In the genomic region with DNA sequence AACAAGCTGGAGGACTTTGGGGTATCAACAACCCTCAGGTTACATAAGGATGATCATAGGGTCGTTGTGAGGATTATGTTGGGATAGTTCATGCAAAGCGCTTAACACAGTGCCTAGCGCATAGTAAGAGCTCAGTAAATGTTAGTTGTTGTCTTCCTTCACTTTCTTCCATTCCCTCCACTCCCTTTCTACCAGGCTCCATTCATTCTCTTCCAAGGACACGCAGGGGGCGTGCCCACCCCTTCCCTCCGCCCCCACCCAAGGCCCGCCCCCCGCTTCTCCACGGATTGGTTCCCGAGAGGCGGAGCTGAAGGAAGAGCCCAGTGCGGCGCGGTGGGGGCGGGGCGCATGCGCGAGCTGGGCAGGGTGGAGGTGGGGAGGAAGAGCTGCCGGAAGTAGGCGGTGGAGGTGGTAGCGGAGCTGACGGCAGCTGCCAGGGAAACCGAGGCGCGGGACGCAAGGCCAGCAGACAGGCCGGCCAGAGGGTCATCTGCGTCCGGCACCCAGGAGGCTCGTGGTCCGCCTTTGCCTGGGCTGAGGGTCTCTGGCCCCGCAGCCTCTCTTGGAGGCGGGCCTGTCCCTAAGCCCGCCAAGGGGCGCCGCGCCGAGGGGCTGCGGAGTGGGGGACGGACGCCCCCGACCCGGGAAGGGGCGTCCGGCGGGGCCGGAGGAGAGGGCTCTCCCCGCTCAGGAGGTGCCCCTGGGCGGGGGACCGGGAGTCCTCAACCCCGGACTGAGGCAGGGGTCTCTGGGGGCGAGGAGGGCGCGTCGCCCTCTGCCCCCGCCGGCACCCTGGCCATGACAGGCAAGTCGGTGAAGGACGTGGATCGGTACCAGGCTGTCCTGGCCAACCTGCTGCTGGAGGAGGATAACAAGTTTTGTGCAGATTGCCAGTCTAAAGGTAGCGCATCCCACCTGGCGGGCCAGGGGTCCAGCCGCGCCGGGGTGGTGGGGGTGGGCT, we compare ENCODE assay signal across 8 cellular contexts. TPM values are rescaled to one million over a fixed set of nuclear protein-coding genes. Genes with fewer than 3 reads are reported as not detected.
DNase-seq lines count a peak whose midpoint lies in the region; ATAC-seq, FAIRE-seq and TF ChIP-seq lines count a peak whose summit lies in the region.

A gene (plus strand): TSS at position 405 of the 961 bp plus-strand sequence. CDS start 394 bp downstream, at position 799.

- intact Hi-C loops in esophagus muscularis mucosa (cut with DNase I): no loop called here

- TF ChIP-seq POLR2A in esophagus muscularis mucosa (IDR thresholded peaks at IDR 0.05; ENCODE audit: low read depth): peak; percentile 66

- peaks cover 48% of the 10 kb centered on the region for H3K4me1 Mint-ChIP-seq in activated T-cell treated with anti-CD3 and anti-CD28 coated beads, Interleukin-2, amount 50 U/mL, for 72 hours (ENCODE audit: low read depth)

- H3K4me1 ChIP-seq in Karpas-422 (ENCODE audit: low read length) (peaks cover 19% of the 10 kb centered on the region), esophagus muscularis mucosa (peaks cover 10 to 20% (median 15%) of the 10 kb centered on the region in 4 donors), muscle layer of duodenum (ENCODE audit: control insufficient read depth in 1 of 2, insufficient read depth in 2 of 2, low read length in 2 of 2) (peaks cover 5 to 12% of the 10 kb centered on the region in 2 donors)

- H3K9me3 ChIP-seq in Karpas-422 (ENCODE audit: low read length) (no peaks in the 10 kb centered on the region), esophagus muscularis mucosa (no peaks in the 10 kb centered on the region), muscle layer of duodenum (ENCODE audit: control insufficient read depth in 1 of 2, low read length in 2 of 2) (no peaks in the 10 kb centered on the region)

- no peaks in the 10 kb centered on the region for H3K9me3 Mint-ChIP-seq in activated T-cell treated with anti-CD3 and anti-CD28 coated beads, Interleukin-2, amount 50 U/mL, for 72 hours

- H3K4me2 ChIP-seq in Karpas-422 (ENCODE audit: low read depth, low read length, poor library complexity, severe bottlenecking): peak within 1 kb of the TSS; percentile 78

- H3K4me3 ChIP-seq in Karpas-422 (ENCODE audit: low read length) (peak within 1 kb of the TSS; percentile 89), esophagus muscularis mucosa (peak within 1 kb of the TSS; percentile 79 to 95 (median 88)), muscle layer of duodenum (ENCODE audit: low read depth in 1 of 2, low read length in 2 of 2) (peak within 1 kb of the TSS; percentile 82 to 100)

- H3K27ac ChIP-seq in Karpas-422 (ENCODE audit: low read length) (peak within 1 kb of the TSS; percentile 10; the same call in 1 of the 2 replicates), esophagus muscularis mucosa (replicated peaks in 1 of 4) (peak within 1 kb of the TSS; percentile 89 to 92 (median 90)), muscle layer of duodenum (ENCODE audit: low read length) (peak within 1 kb of the TSS; percentile 91)

- peaks cover 22% of the 10 kb centered on the region for H3K79me2 ChIP-seq in Karpas-422 (ENCODE audit: low read length)

- peak; percentile 88 for ATAC-seq in GM21786 (IDR thresholded peaks at IDR 0.05; ENCODE audit: unreplicated experiment)
- ATAC-seq in activated T-cell treated with anti-CD3 and anti-CD28 coated beads, Interleukin-2, amount 50 U/mL, for 72 hours (replicated peaks in 1 of 2): peak; percentile 84

- no peak for TF ChIP-seq CTCF in esophagus muscularis mucosa (IDR thresholded peaks at IDR 0.05)

- no peak for FAIRE-seq in RCC 7860 (lab: Jason Lieb, UNC)

- peak within 1 kb of the TSS; percentile 83 for H3K9ac ChIP-seq in Karpas-422 (ENCODE audit: low read length)

- TF ChIP-seq EP300 in esophagus muscularis mucosa (IDR thresholded peaks at IDR 0.05): no peak

- peak within 1 kb of the TSS; percentile 94 for H2AFZ ChIP-seq in Karpas-422 (ENCODE audit: low read length)

- WGBS in esophagus muscularis mucosa: under 1% methylated on average over 36 of the region's 65 CpGs

- H3K27me3 ChIP-seq in Karpas-422 (ENCODE audit: low read length): no peaks in the 10 kb centered on the region
- no peaks in the 10 kb centered on the region for H3K27me3 ChIP-seq in esophagus muscularis mucosa
- no peaks in the 10 kb centered on the region for H3K27me3 ChIP-seq in muscle layer of duodenum (ENCODE audit: low read depth, low read length)

- DNase-seq in DMS53 treated with DMSO at 0.1 percent for 48 hours (lab: John Stamatoyannopoulos, UW; ENCODE audit: unreplicated experiment) (peak; percentile 86), Karpas-422 (peak; percentile 98), RCC 7860 (ENCODE audit: low spot score) (peak; percentile 84), esophagus muscularis mucosa (ENCODE audit: extremely low spot score) (peak; percentile 99)
- DNase-seq in activated T-cell treated with anti-CD3 and anti-CD28 coated beads, Interleukin-2, amount 50 U/mL, for 72 hours: peak; percentile 97 to 98
- DNase-seq in stimulated activated CD8-positive, alpha-beta memory T cell treated with anti-CD3 and anti-CD28 coated beads, Interleukin-7, amount 100 ng/mL, for 4 hours (ENCODE audit: low read depth in 2 of 2): peak; percentile 90 to 94

- H3K9me2 ChIP-seq in Karpas-422 (replicated peaks; ENCODE audit: insufficient read depth, low read length): no peaks in the 10 kb centered on the region

- no peaks in the 10 kb centered on the region for H3K27me3 Mint-ChIP-seq in activated T-cell treated with anti-CD3 and anti-CD28 coated beads, Interleukin-2, amount 50 U/mL, for 72 hours (ENCODE audit: low read depth)

- H3K27ac Mint-ChIP-seq in activated T-cell treated with anti-CD3 and anti-CD28 coated beads, Interleukin-2, amount 50 U/mL, for 72 hours: peak within 1 kb of the TSS; percentile 89

- H3K36me3 Mint-ChIP-seq in activated T-cell treated with anti-CD3 and anti-CD28 coated beads, Interleukin-2, amount 50 U/mL, for 72 hours (ENCODE audit: insufficient read depth in 2 of 2): peaks cover 19 to 38% of the 10 kb centered on the region in 2 donors

- peak within 1 kb of the TSS; percentile 97 to 100 for H3K4me3 Mint-ChIP-seq in activated T-cell treated with anti-CD3 and anti-CD28 coated beads, Interleukin-2, amount 50 U/mL, for 72 hours

- peaks cover 15% of the 10 kb centered on the region for H4K20me1 ChIP-seq in Karpas-422 (ENCODE audit: insufficient read depth, low read depth, low read length)

- peaks cover 5% of the 10 kb centered on the region; the same call in 1 of the 2 replicates for H3K36me3 ChIP-seq in Karpas-422 (ENCODE audit: insufficient read depth, low read length)
- H3K36me3 ChIP-seq in esophagus muscularis mucosa: no peaks in the 10 kb centered on the region
- H3K36me3 ChIP-seq in muscle layer of duodenum (ENCODE audit: control insufficient read depth in 1 of 2, insufficient read depth in 2 of 2, low read length in 2 of 2): no peaks in the 10 kb centered on the region

RNA-seq across cellular contexts. Expression of the gene that starts here (rescaled TPM):
- 33.6 and 37.5 TPM in 2 replicates for total RNA-seq in Karpas-422 (2014; rRNA removed; shearing (Covaris generic); ENCODE audit: low replicate concordance)
- total RNA-seq in activated T-cell treated with anti-CD3 and anti-CD28 coated beads, Interleukin-2, amount 50 U/mL, for 72 hours: 100 to 1,000 TPM; 487 to 586 TPM
- 10 to 100 TPM; 20.7 to 39.3 (median 29.2) TPM for total RNA-seq in esophagus muscularis mucosa

Comparison
In these comparisons a context has a peak if more than half of its experiments do, and no peak if none do; other contexts are left out.
1. Peak in every context shown above with its lines: DNase-seq, ATAC-seq, H3K4me3 ChIP-seq and H3K27ac ChIP-seq.
2. RNA of the gene that starts here (total RNA-seq): 487 to 586 TPM in activated T-cell treated with anti-CD3 and anti-CD28 coated beads, Interleukin-2, amount 50 U/mL, for 72 hours; 33.6 to 37.5 TPM in Karpas-422 and 20.7 to 39.3 TPM in esophagus muscularis mucosa; every median in the first group is over 10 times any median in the second.
3. H3K27ac ChIP-seq: peak in every context shown above with its lines; median percentile 91 in muscle layer of duodenum; 90 in esophagus muscularis mucosa; 10 in Karpas-422.